Comparison of ENCODE assay signal across 17 cellular contexts in the genomic region with DNA sequence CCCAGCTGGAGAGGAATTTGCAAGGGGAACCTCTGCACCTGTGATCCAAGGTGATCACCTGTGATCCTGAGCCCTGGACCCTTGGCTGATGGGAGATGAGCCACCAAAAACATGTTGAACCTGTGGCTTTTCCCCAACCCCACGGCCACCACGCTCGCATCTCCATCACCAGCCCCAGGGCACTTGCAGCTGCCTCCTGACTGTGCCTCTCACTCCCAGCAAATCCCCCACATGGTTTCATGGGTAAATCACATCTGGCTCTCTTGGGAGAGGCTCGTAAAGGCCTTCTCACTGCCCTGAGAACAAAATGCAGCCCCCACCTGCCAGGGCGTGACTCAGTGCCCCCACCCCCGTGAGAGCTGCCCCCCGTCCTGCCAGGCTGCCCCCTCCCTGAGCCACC.
DNase-seq lines count a peak whose midpoint lies in the region; ATAC-seq, FAIRE-seq and TF ChIP-seq lines count a peak whose summit lies in the region.
"Had no signal": no experiment of that assay in that cellular context is flagged by ENCODE, and none has a peak within 500 bp of the region (broad histone marks: within the 10 kb centered on the region; RNA-seq: fewer than 3 reads in every experiment).

No MANE protein-coding gene starts in this region.

- H3K27me3 Mint-ChIP-seq in central memory CD8-positive, alpha-beta T cell: no peaks in the 10 kb centered on the region
- H3K27me3 Mint-ChIP-seq in osteocyte (ENCODE audit: unreplicated experiment): no peaks in the 10 kb centered on the region
- no peaks in the 10 kb centered on the region for H3K27me3 Mint-ChIP-seq in activated CD8-positive, alpha-beta T cell treated with anti-CD3 and anti-CD28 coated beads, Interleukin-2, amount 10 ng/mL, durations not matched to agents 7 days and 5 days (ENCODE audit: low read depth)
- H3K27me3 Mint-ChIP-seq: activated naive CD8-positive, alpha-beta T cell; memory B cell had no signal

- no peak overlapping the region for H3K4me3 ChIP-seq in heart right ventricle
- H3K4me3 ChIP-seq in urinary bladder (ENCODE audit: low read depth, low read length): no peak overlapping the region

- H3K9me3 ChIP-seq in heart right ventricle: no peaks in the 10 kb centered on the region

- peak overlapping the region; percentile 44 for H3K27ac Mint-ChIP-seq in central memory CD8-positive, alpha-beta T cell (ENCODE audit: low read depth)
- peak overlapping the region; percentile 83 for H3K27ac Mint-ChIP-seq in osteocyte (ENCODE audit: unreplicated experiment)
- no peak overlapping the region for H3K27ac Mint-ChIP-seq in activated CD8-positive, alpha-beta T cell treated with anti-CD3 and anti-CD28 coated beads, Interleukin-2, amount 10 ng/mL, durations not matched to agents 7 days and 5 days
- H3K27ac Mint-ChIP-seq: activated naive CD8-positive, alpha-beta T cell; memory B cell had no signal

- DNase-seq in heart right ventricle (no peak), Right ventricle myocardium inferior (ENCODE audit: missing footprints) (no peak), osteocyte (ENCODE audit: extremely low spot score, unreplicated experiment) (no peak), GM12892 (ENCODE audit: insufficient read length) (no peak)
- DNase-seq in central memory CD8-positive, alpha-beta T cell (ENCODE audit: low spot score in 2 of 2): no peak
- DNase-seq in activated CD8-positive, alpha-beta T cell treated with anti-CD3 and anti-CD28 coated beads, Interleukin-2, amount 10 ng/mL, durations not matched to agents 7 days and 5 days: no peak
- DNase-seq: ACHN; activated CD4-positive, alpha-beta T cell treated with anti-CD3 and anti-CD28 coated beads for 4 hours; NCI-H2029 treated with DMSO at 0.1 percent for 48 hours; NCI-H526; stimulated activated CD4-positive, alpha-beta T cell treated with anti-CD3 and anti-CD28 coated beads, Interleukin-12 subunit alpha, Interleukin-12 subunit beta, amount 100 ng/mL, for 4 hours had no signal

- H3K36me3 ChIP-seq in heart right ventricle (peaks cover 0 to 99% (median 28%) of the 10 kb centered on the region in 9 donors), urinary bladder (ENCODE audit: insufficient read depth) (peaks cover 3% of the 10 kb centered on the region)

- WGBS in heart right ventricle, 2 donors: 88 to 94% methylated on average over 7 of the region's 7 CpGs
- 86% methylated on average over 7 of the region's 7 CpGs for WGBS in urinary bladder

- peak overlapping the region in 9 of 10 donors; percentile 82 to 96 (median 92) for H3K27ac ChIP-seq in heart right ventricle
- peak overlapping the region; percentile 19 for H3K27ac ChIP-seq in urinary bladder (ENCODE audit: low read depth)

- H3K9me3 Mint-ChIP-seq in central memory CD8-positive, alpha-beta T cell: no peaks in the 10 kb centered on the region
- H3K9me3 Mint-ChIP-seq in osteocyte (ENCODE audit: unreplicated experiment): no peaks in the 10 kb centered on the region
- no peaks in the 10 kb centered on the region for H3K9me3 Mint-ChIP-seq in activated CD8-positive, alpha-beta T cell treated with anti-CD3 and anti-CD28 coated beads, Interleukin-2, amount 10 ng/mL, durations not matched to agents 7 days and 5 days (ENCODE audit: insufficient read depth)
- H3K9me3 Mint-ChIP-seq: memory B cell had no signal

- no peak for ATAC-seq in heart right ventricle
- no peak for ATAC-seq in Right ventricle myocardium inferior
- no peak for ATAC-seq in central memory CD8-positive, alpha-beta T cell (replicated peaks; ENCODE audit: extremely low read depth, poor library complexity, severe bottlenecking)
- no peak for ATAC-seq in activated CD8-positive, alpha-beta T cell treated with anti-CD3 and anti-CD28 coated beads, Interleukin-2, amount 10 ng/mL, durations not matched to agents 7 days and 5 days
- ATAC-seq in GM18858 (IDR thresholded peaks at IDR 0.05; ENCODE audit: unreplicated experiment): no peak
- ATAC-seq: esophagus mucosa had no signal

- no peak for TF ChIP-seq CTCF in heart right ventricle (IDR thresholded peaks at IDR 0.05)
- no peak for TF ChIP-seq CTCF in osteocyte (IDR thresholded peaks at IDR 0.05)

- no peak overlapping the region for H3K4me3 Mint-ChIP-seq in central memory CD8-positive, alpha-beta T cell
- no peak overlapping the region for H3K4me3 Mint-ChIP-seq in osteocyte (ENCODE audit: unreplicated experiment)
- no peak overlapping the region for H3K4me3 Mint-ChIP-seq in activated CD8-positive, alpha-beta T cell treated with anti-CD3 and anti-CD28 coated beads, Interleukin-2, amount 10 ng/mL, durations not matched to agents 7 days and 5 days
- H3K4me3 Mint-ChIP-seq: activated naive CD8-positive, alpha-beta T cell; memory B cell had no signal

- H3K4me1 Mint-ChIP-seq in central memory CD8-positive, alpha-beta T cell: no peaks in the 10 kb centered on the region
- peaks cover 34% of the 10 kb centered on the region for H3K4me1 Mint-ChIP-seq in osteocyte (ENCODE audit: unreplicated experiment)
- no peaks in the 10 kb centered on the region for H3K4me1 Mint-ChIP-seq in activated CD8-positive, alpha-beta T cell treated with anti-CD3 and anti-CD28 coated beads, Interleukin-2, amount 10 ng/mL, durations not matched to agents 7 days and 5 days (ENCODE audit: low read depth)
- H3K4me1 Mint-ChIP-seq: memory B cell had no signal

- no peak for FAIRE-seq in GM12892 (lab: Jason Lieb, UNC)
- FAIRE-seq: colon had no signal

- POLR2A ChIA-PET in activated CD8-positive, alpha-beta T cell treated with anti-CD3 and anti-CD28 coated beads, Interleukin-2, amount 10 ng/mL, durations not matched to agents 7 days and 5 days (lab: Charles Lee): no interaction called here

- CTCF ChIA-PET in activated CD8-positive, alpha-beta T cell treated with anti-CD3 and anti-CD28 coated beads, Interleukin-2, amount 10 ng/mL, durations not matched to agents 7 days and 5 days (lab: Charles Lee): no interaction called here

- peaks cover 35 to 68% (median 51%) of the 10 kb centered on the region in 9 donors for H3K4me1 ChIP-seq in heart right ventricle
- no peaks in the 10 kb centered on the region for H3K4me1 ChIP-seq in urinary bladder (ENCODE audit: insufficient read depth)

- intact Hi-C loops in heart right ventricle (cut with DNase I) (loop anchor here in 2 of 10 donors (10.0 kb wide), 1 partner anchor 194 kb away; a partner anchor contains a TSS), Right ventricle myocardium inferior (cut with DNase I) (no loop called here)

- no peak for TF ChIP-seq POLR2A in GM12892 (IDR thresholded peaks at IDR 0.05; ENCODE audit: low read depth, low read length)

- peaks cover 27% of the 10 kb centered on the region for H3K36me3 Mint-ChIP-seq in central memory CD8-positive, alpha-beta T cell (ENCODE audit: insufficient read depth)
- peaks cover 10% of the 10 kb centered on the region for H3K36me3 Mint-ChIP-seq in osteocyte (ENCODE audit: unreplicated experiment)
- peaks cover 2% of the 10 kb centered on the region for H3K36me3 Mint-ChIP-seq in activated CD8-positive, alpha-beta T cell treated with anti-CD3 and anti-CD28 coated beads, Interleukin-2, amount 10 ng/mL, durations not matched to agents 7 days and 5 days (ENCODE audit: low read depth)
- H3K36me3 Mint-ChIP-seq: activated naive CD8-positive, alpha-beta T cell had no signal

- H3K27me3 ChIP-seq in heart right ventricle: no peaks in the 10 kb centered on the region
